In genomic region chr11:94876645-94877445, GRCh38 we compare ENCODE assay signal across 9 cellular contexts.
DNase-seq lines count a peak whose midpoint lies in the region; ATAC-seq, FAIRE-seq and TF ChIP-seq lines count a peak whose summit lies in the region.
"Had no signal": no experiment of that assay in that cellular context is flagged by ENCODE, and none has a peak within 500 bp of the region (broad histone marks: within the 10 kb centered on the region; RNA-seq: fewer than 3 reads in every experiment).

No MANE protein-coding gene starts in this region.

- H3K27me3 ChIP-seq in adipocyte (replicated peaks; ENCODE audit: control insufficient read depth, insufficient read depth, low read length) (no peaks in the 10 kb centered on the region), left ventricle myocardium inferior (ENCODE audit: low read depth) (no peaks in the 10 kb centered on the region)

- peak overlapping the region; percentile 55 for H3K9ac ChIP-seq in adipocyte (ENCODE audit: low read length)

- peak; percentile 78 for FAIRE-seq in RCC 7860 (lab: Jason Lieb, UNC)
- FAIRE-seq: islet of Langerhans had no signal

- intact Hi-C loops in left ventricle myocardium inferior (cut with micrococcal nuclease), result no loop called here
- intact Hi-C loops in sciatic nerve (cut with DNase I), result no loop called here

- H3K9me3 ChIP-seq in adipocyte (ENCODE audit: control insufficient read depth, low read length), result no peaks in the 10 kb centered on the region
- no peaks in the 10 kb centered on the region for H3K9me3 ChIP-seq in left ventricle myocardium inferior (replicated peaks)

- peak overlapping the region; percentile 65 for H3K27ac ChIP-seq in left ventricle myocardium inferior (replicated peaks)

- TF ChIP-seq CTCF in left ventricle myocardium inferior (IDR thresholded peaks at IDR 0.05; ENCODE audit: borderline replicate concordance), result peak; percentile 36

- no peak overlapping the region for H3K4me3 ChIP-seq in adipocyte (ENCODE audit: low read length)
- H3K4me3 ChIP-seq in left ventricle myocardium inferior, result no peak overlapping the region

- H3K4me1 ChIP-seq in adipocyte (ENCODE audit: control insufficient read depth, insufficient read depth, low read length), result peaks cover 24% of the 10 kb centered on the region
- peaks cover 38% of the 10 kb centered on the region for H3K4me1 ChIP-seq in left ventricle myocardium inferior

- ATAC-seq in HG02973 (IDR thresholded peaks at IDR 0.05; ENCODE audit: unreplicated experiment), result peak; percentile 95
- peak; percentile 93 for ATAC-seq in sciatic nerve

- peak; percentile 51 for DNase-seq in NK-92 treated with Interleukin-12 subunit alpha and Interleukin-12 subunit beta, amount 100 ng/mL, for 24 hours (lab: John Stamatoyannopoulos, UW)
- DNase-seq in NK-92 (lab: John Stamatoyannopoulos, UW; ENCODE audit: unreplicated experiment) (no peak), RCC 7860 (ENCODE audit: low spot score) (peak; percentile 64), adipocyte (ENCODE audit: low read depth) (peak; percentile 97), left ventricle myocardium inferior (peak; percentile 79), sciatic nerve (ENCODE audit: low spot score) (peak; percentile 86), NCI-H1092 (lab: John Stamatoyannopoulos, UW) (no peak)

- H3K36me3 ChIP-seq in adipocyte (ENCODE audit: control insufficient read depth, insufficient read depth, low read length, severe bottlenecking) (peaks cover 76% of the 10 kb centered on the region), left ventricle myocardium inferior (peaks cover 95% of the 10 kb centered on the region)

Comparison
In these comparisons a context has a peak if more than half of its experiments do, and no peak if none do; other contexts are left out.
1. DNase-seq: peak in NK-92 treated with Interleukin-12 subunit alpha and Interleukin-12 subunit beta, amount 100 ng/mL, for 24 hours (single experiment), RCC 7860 (single experiment), adipocyte (single experiment), left ventricle myocardium inferior (single experiment) and sciatic nerve (single experiment); none in NK-92 (single experiment) and NCI-H1092 (single experiment).